39 cellular contexts compared by ENCODE assay signal in the genomic region with DNA sequence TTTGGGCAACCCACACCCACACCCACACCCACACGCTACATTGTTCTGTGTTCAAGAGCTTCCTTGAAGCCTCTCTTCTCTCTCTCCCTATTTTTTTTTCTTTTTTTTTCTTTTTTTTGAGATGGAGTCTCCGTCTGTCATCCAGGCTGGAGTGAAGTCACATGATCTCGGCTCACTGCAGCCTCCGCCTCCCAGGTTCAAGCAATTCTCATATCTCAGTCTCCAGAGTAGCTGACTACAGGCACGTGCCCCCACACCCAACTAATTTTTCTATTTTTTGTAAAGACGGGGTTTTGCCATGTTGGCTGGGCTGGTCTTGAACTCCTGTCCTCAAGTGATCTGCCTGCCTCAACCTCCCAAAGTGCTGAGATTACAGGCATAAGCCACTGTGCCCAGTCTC.
"Had no signal": no experiment of that assay in that cellular context is flagged by ENCODE, and none has a peak within 500 bp of the region (broad histone marks: within the 10 kb centered on the region; RNA-seq: fewer than 3 reads in every experiment).

No MANE protein-coding gene starts in this region.

- DNase-seq: activated effector memory CD4-positive, alpha-beta T cell treated with anti-CD3 and anti-CD28 coated beads, Interleukin-2, amount 50 U/mL, for 16 hours; activated effector memory CD4-positive, alpha-beta T cell treated with Interleukin-2 at 50 U/mL for 16 hours; activated gamma-delta T cell; activated gamma-delta T cell treated with Interleukin-2 at 50 U/mL for 16 hours; activated naive CD4-positive, alpha-beta T cell; activated naive CD4-positive, alpha-beta T cell treated with anti-CD3 and anti-CD28 coated beads for 36 hours; activated naive CD4-positive, alpha-beta T cell treated with anti-CD3 and anti-CD28 coated beads, Interleukin-2, amount 10 ng/mL, durations not matched to agents 7 days and 5 days; activated naive CD4-positive, alpha-beta T cell treated with anti-CD3 and anti-CD28 coated beads, Interleukin-2, amount 50 U/mL, for 16 hours; activated naive CD4-positive, alpha-beta T cell treated with Interleukin-2 at 50 U/mL for 16 hours; activated naive CD8-positive, alpha-beta T cell treated with anti-CD3 and anti-CD28 coated beads for 36 hours; activated naive CD8-positive, alpha-beta T cell treated with anti-CD3 and anti-CD28 coated beads, Interleukin-2, amount 10 ng/mL, durations not matched to agents 7 days and 5 days; activated naive CD8-positive, alpha-beta T cell treated with anti-CD3 and anti-CD28 coated beads, Interleukin-2, amount 50 U/mL, for 24 hours; activated T-cell treated with anti-CD3 and anti-CD28 coated beads, Interleukin-2, amount 50 U/mL, for 24 hours; activated T-cell treated with anti-CD3 and anti-CD28 coated beads, Interleukin-2, amount 50 U/mL, for 4 hours; activated T-cell treated with anti-CD3 and anti-CD28 coated beads, Interleukin-2, amount 50 U/mL, for 48 hours; activated T-cell treated with anti-CD3 and anti-CD28 coated beads, Interleukin-2, amount 50 U/mL, for 72 hours; adrenal gland; amniotic stem cell; amygdala; anterior cingulate cortex; aorta; body of pancreas; brain microvascular endothelial cell; caudate nucleus; central memory CD4-positive, alpha-beta T cell; cerebellar nuclear complex had no signal

- H3K4me3 ChIP-seq: adrenal gland, ascending aorta, body of pancreas, breast epithelium, cardiac muscle cell had no signal

- H3K4me3 Mint-ChIP-seq: activated naive CD4-positive, alpha-beta T cell treated with anti-CD3 and anti-CD28 coated beads for 36 hours; activated naive CD4-positive, alpha-beta T cell treated with anti-CD3 and anti-CD28 coated beads, Interleukin-2, amount 10 ng/mL, durations not matched to agents 7 days and 5 days; activated naive CD4-positive, alpha-beta T cell treated with anti-CD3 and anti-CD28 coated beads, Interleukin-2, amount 50 U/mL, for 24 hours; activated naive CD8-positive, alpha-beta T cell; activated naive CD8-positive, alpha-beta T cell treated with anti-CD3 and anti-CD28 coated beads for 36 hours; activated naive CD8-positive, alpha-beta T cell treated with anti-CD3 and anti-CD28 coated beads, Interleukin-2, amount 10 ng/mL, durations not matched to agents 7 days and 5 days; activated naive CD8-positive, alpha-beta T cell treated with anti-CD3 and anti-CD28 coated beads, Interleukin-2, amount 50 U/mL, for 24 hours; activated T-cell treated with anti-CD3 and anti-CD28 coated beads, Interleukin-2, amount 50 U/mL, for 24 hours; activated T-cell treated with anti-CD3 and anti-CD28 coated beads, Interleukin-2, amount 50 U/mL, for 4 hours; activated T-cell treated with anti-CD3 and anti-CD28 coated beads, Interleukin-2, amount 50 U/mL, for 72 hours; activated T-helper 1 cell treated with anti-CD3 and anti-CD28 coated beads, Interleukin-12 subunit alpha, Interleukin-12 subunit beta, Interleukin-2, Interleukin-4 antibody, amounts not matched to agents 30 ng/mL and 10 ng/mL and 1 ng/mL, durations not matched to agents 14 hours and 24 hours and 36 hours; activated T-helper 17 cell treated with anti-CD3 and anti-CD28 coated beads, Interleukin-2, amount 50 U/mL, for 72 hours; brain; central memory CD8-positive, alpha-beta T cell had no signal

- H3K4me1 ChIP-seq: adrenal gland, ascending aorta, breast epithelium had no signal

- H3K9me3 Mint-ChIP-seq: activated naive CD4-positive, alpha-beta T cell treated with anti-CD3 and anti-CD28 coated beads for 36 hours; activated naive CD4-positive, alpha-beta T cell treated with anti-CD3 and anti-CD28 coated beads, Interleukin-2, amount 10 ng/mL, durations not matched to agents 7 days and 5 days; activated naive CD4-positive, alpha-beta T cell treated with anti-CD3 and anti-CD28 coated beads, Interleukin-2, amount 50 U/mL, for 24 hours; activated naive CD4-positive, alpha-beta T cell treated with anti-CD3 and anti-CD28 coated beads, Interleukin-2, amount 50 U/mL, for 72 hours; activated naive CD8-positive, alpha-beta T cell treated with anti-CD3 and anti-CD28 coated beads for 36 hours; activated naive CD8-positive, alpha-beta T cell treated with anti-CD3 and anti-CD28 coated beads, Interleukin-2, amount 50 U/mL, for 24 hours; activated T-cell treated with anti-CD3 and anti-CD28 coated beads, Interleukin-2, amount 50 U/mL, for 24 hours; activated T-cell treated with anti-CD3 and anti-CD28 coated beads, Interleukin-2, amount 50 U/mL, for 4 hours; activated T-cell treated with anti-CD3 and anti-CD28 coated beads, Interleukin-2, amount 50 U/mL, for 72 hours; activated T-helper 1 cell treated with anti-CD3 and anti-CD28 coated beads, Interleukin-12 subunit alpha, Interleukin-12 subunit beta, Interleukin-2, Interleukin-4 antibody, amounts not matched to agents 30 ng/mL and 10 ng/mL and 1 ng/mL, durations not matched to agents 14 hours and 24 hours and 36 hours; activated T-helper 17 cell treated with anti-CD3 and anti-CD28 coated beads, Interleukin-2, amount 50 U/mL, for 72 hours; activated T-helper 2 cell treated with anti-CD3 and anti-CD28 coated beads, Interferon-gamma antibody, Interleukin-2, Interleukin-4, amounts not matched to agents 10 μg/mL and 5 μg/mL and 100 μg/mL, durations not matched to agents 14 hours and 24 hours and 36 hours; central memory CD8-positive, alpha-beta T cell had no signal

- H3K27me3 Mint-ChIP-seq: activated naive CD4-positive, alpha-beta T cell treated with anti-CD3 and anti-CD28 coated beads, Interleukin-2, amount 10 ng/mL, durations not matched to agents 7 days and 5 days; activated naive CD4-positive, alpha-beta T cell treated with anti-CD3 and anti-CD28 coated beads, Interleukin-2, amount 50 U/mL, for 24 hours; activated naive CD8-positive, alpha-beta T cell; activated naive CD8-positive, alpha-beta T cell treated with anti-CD3 and anti-CD28 coated beads, Interleukin-2, amount 10 ng/mL, durations not matched to agents 7 days and 5 days; activated T-cell treated with anti-CD3 and anti-CD28 coated beads, Interleukin-2, amount 50 U/mL, for 24 hours; central memory CD8-positive, alpha-beta T cell had no signal

- FAIRE-seq: astrocyte, bronchial epithelial cell had no signal

- H3K36me3 ChIP-seq: adrenal gland, ascending aorta, brain microvascular endothelial cell, breast epithelium, cardiac muscle cell had no signal

- H3K36me3 Mint-ChIP-seq: activated naive CD4-positive, alpha-beta T cell treated with anti-CD3 and anti-CD28 coated beads, Interleukin-2, amount 10 ng/mL, durations not matched to agents 7 days and 5 days; activated naive CD4-positive, alpha-beta T cell treated with anti-CD3 and anti-CD28 coated beads, Interleukin-2, amount 50 U/mL, for 24 hours; activated naive CD4-positive, alpha-beta T cell treated with anti-CD3 and anti-CD28 coated beads, Interleukin-2, amount 50 U/mL, for 72 hours; activated naive CD8-positive, alpha-beta T cell; activated naive CD8-positive, alpha-beta T cell treated with anti-CD3 and anti-CD28 coated beads for 36 hours; activated naive CD8-positive, alpha-beta T cell treated with anti-CD3 and anti-CD28 coated beads, Interleukin-2, amount 10 ng/mL, durations not matched to agents 7 days and 5 days; brain had no signal

- H3K27me3 ChIP-seq: adrenal gland, ascending aorta, body of pancreas, brain microvascular endothelial cell, breast epithelium, cardiac muscle cell had no signal

- H3K4me1 Mint-ChIP-seq: activated naive CD4-positive, alpha-beta T cell treated with anti-CD3 and anti-CD28 coated beads, Interleukin-2, amount 10 ng/mL, durations not matched to agents 7 days and 5 days; activated naive CD4-positive, alpha-beta T cell treated with anti-CD3 and anti-CD28 coated beads, Interleukin-2, amount 50 U/mL, for 24 hours; activated naive CD8-positive, alpha-beta T cell treated with anti-CD3 and anti-CD28 coated beads for 36 hours; activated naive CD8-positive, alpha-beta T cell treated with anti-CD3 and anti-CD28 coated beads, Interleukin-2, amount 10 ng/mL, durations not matched to agents 7 days and 5 days; activated T-helper 17 cell treated with anti-CD3 and anti-CD28 coated beads, Interleukin-2, amount 50 U/mL, for 72 hours; central memory CD8-positive, alpha-beta T cell had no signal

- ATAC-seq: activated naive CD4-positive, alpha-beta T cell treated with anti-CD3 and anti-CD28 coated beads, Interleukin-2, amount 50 U/mL, for 72 hours; activated naive CD8-positive, alpha-beta T cell treated with anti-CD3 and anti-CD28 coated beads, Interleukin-2, amount 50 U/mL, for 24 hours; activated T-cell treated with anti-CD3 and anti-CD28 coated beads, Interleukin-2, amount 50 U/mL, for 4 hours; activated T-cell treated with anti-CD3 and anti-CD28 coated beads, Interleukin-2, amount 50 U/mL, for 72 hours; activated T-helper 17 cell treated with anti-CD3 and anti-CD28 coated beads, Interleukin-2, amount 50 U/mL, for 72 hours; body of pancreas had no signal

- H3K27ac ChIP-seq: adrenal gland, ascending aorta, body of pancreas, brain microvascular endothelial cell, breast epithelium, cardiac muscle cell had no signal

- H3K27ac Mint-ChIP-seq: activated naive CD4-positive, alpha-beta T cell treated with anti-CD3 and anti-CD28 coated beads for 36 hours; activated naive CD4-positive, alpha-beta T cell treated with anti-CD3 and anti-CD28 coated beads, Interleukin-2, amount 10 ng/mL, durations not matched to agents 7 days and 5 days; activated naive CD4-positive, alpha-beta T cell treated with anti-CD3 and anti-CD28 coated beads, Interleukin-2, amount 50 U/mL, for 72 hours; activated naive CD8-positive, alpha-beta T cell; activated naive CD8-positive, alpha-beta T cell treated with anti-CD3 and anti-CD28 coated beads for 36 hours; activated naive CD8-positive, alpha-beta T cell treated with anti-CD3 and anti-CD28 coated beads, Interleukin-2, amount 10 ng/mL, durations not matched to agents 7 days and 5 days; activated naive CD8-positive, alpha-beta T cell treated with anti-CD3 and anti-CD28 coated beads, Interleukin-2, amount 50 U/mL, for 24 hours; activated T-cell treated with anti-CD3 and anti-CD28 coated beads, Interleukin-2, amount 50 U/mL, for 24 hours; activated T-cell treated with anti-CD3 and anti-CD28 coated beads, Interleukin-2, amount 50 U/mL, for 72 hours; activated T-helper 1 cell treated with anti-CD3 and anti-CD28 coated beads, Interleukin-12 subunit alpha, Interleukin-12 subunit beta, Interleukin-2, Interleukin-4 antibody, amounts not matched to agents 30 ng/mL and 10 ng/mL and 1 ng/mL, durations not matched to agents 14 hours and 24 hours and 36 hours; activated T-helper 17 cell treated with anti-CD3 and anti-CD28 coated beads, Interleukin-2, amount 50 U/mL, for 72 hours; activated T-helper 2 cell treated with anti-CD3 and anti-CD28 coated beads, Interferon-gamma antibody, Interleukin-2, Interleukin-4, amounts not matched to agents 10 μg/mL and 5 μg/mL and 100 μg/mL, durations not matched to agents 14 hours and 24 hours and 36 hours had no signal

- H3K9me3 ChIP-seq: adrenal gland, ascending aorta, body of pancreas, breast epithelium had no signal
